Comparison of ENCODE assay signal across 9 cellular contexts in the genomic region with DNA sequence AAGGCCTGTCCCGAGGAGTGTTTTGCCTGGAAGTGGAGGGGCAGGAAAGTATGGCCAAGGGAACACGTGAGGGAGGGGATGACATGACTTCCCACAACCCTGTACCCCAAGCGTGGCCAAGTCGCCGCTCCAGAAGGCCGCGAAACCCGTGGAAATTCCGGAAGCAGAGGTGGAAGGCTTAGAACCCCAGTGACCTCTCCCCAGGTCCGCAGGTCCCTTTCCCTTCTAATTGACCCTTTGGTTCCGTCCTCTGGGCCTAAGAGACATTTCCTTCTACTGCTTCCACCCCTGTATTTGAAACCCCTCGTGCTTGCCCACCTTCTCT. TPM values are rescaled to one million over a fixed set of nuclear protein-coding genes. Genes with fewer than 3 reads are reported as not detected.
DNase-seq lines count a peak whose midpoint lies in the region; ATAC-seq, FAIRE-seq and TF ChIP-seq lines count a peak whose summit lies in the region.
"Had no signal": no experiment of that assay in that cellular context is flagged by ENCODE, and none has a peak within 500 bp of the region (broad histone marks: within the 10 kb centered on the region; RNA-seq: fewer than 3 reads in every experiment).

No MANE protein-coding gene starts in this region.

- CTCF ChIA-PET in HCT116 (lab: Charles Lee) = interaction anchor here (1.2 kb wide), 1 partner anchor 313 kb away, joined by 4 read pairs; no protein-coding TSS in a partner anchor
- CTCF ChIA-PET in activated CD8-positive, alpha-beta T cell treated with anti-CD3 and anti-CD28 coated beads, Interleukin-2, amount 10 ng/mL, durations not matched to agents 7 days and 5 days (lab: Charles Lee) = interaction anchor here (1.7 to 4.5 kb wide), 3 partner anchors 10 to 98 kb away, joined by 4 to 22 read pairs (median 6); a partner anchor contains a TSS

- no peak for TF ChIP-seq POLR2A in HCT116 (IDR thresholded peaks at IDR 0.05; ENCODE audit: borderline replicate concordance, extremely low read depth, insufficient read depth, insufficient read length)

- no peak for FAIRE-seq in small intestine (lab: Jason Lieb, UNC)
- FAIRE-seq: TTC549 had no signal

- H2AFZ ChIP-seq in HCT116 (ENCODE audit: low read depth, low read length, poor library complexity, severe bottlenecking) = no peak overlapping the region

- POLR2A ChIA-PET in HCT116 (lab: Charles Lee) = interaction anchor here (0.8 to 1.0 kb wide), 5 partner anchors 10 to 61 kb away, joined by 3 read pairs; no protein-coding TSS in a partner anchor
- POLR2A ChIA-PET in activated CD8-positive, alpha-beta T cell treated with anti-CD3 and anti-CD28 coated beads, Interleukin-2, amount 10 ng/mL, durations not matched to agents 7 days and 5 days (lab: Charles Lee) = interaction anchor here (0.6 to 2.1 kb wide), 17 partner anchors 11 to 527 kb away, joined by 3 to 17 read pairs (median 4); a partner anchor contains a TSS

- peaks cover 43% of the 10 kb centered on the region for H3K79me2 ChIP-seq in HCT116 (ENCODE audit: insufficient read depth, low read length)

- H3K36me3 Mint-ChIP-seq in activated CD8-positive, alpha-beta T cell treated with anti-CD3 and anti-CD28 coated beads, Interleukin-2, amount 10 ng/mL, durations not matched to agents 7 days and 5 days (ENCODE audit: low read depth) = peaks cover 17% of the 10 kb centered on the region

- RAD21 ChIA-PET in HCT116 (lab: Charles Lee; ENCODE audit: low non-redundant PET in 1 of 2, low total read pairs in 2 of 2, uncharacterized antibody in 2 of 2, unreplicated experiment in 2 of 2) = no interaction called here

- no CpG with 5 or more reads among the region's 12 CpGs for WGBS in iPS DF 6.9 (ENCODE audit: insufficient coverage, insufficient read length)
- whole genome bisulfite sequencing in small intestine, 3 donors = 63 to 71% (median 69%) methylated on average over 12 of the region's 12 CpGs

- H3K4me3 Mint-ChIP-seq in activated CD8-positive, alpha-beta T cell treated with anti-CD3 and anti-CD28 coated beads, Interleukin-2, amount 10 ng/mL, durations not matched to agents 7 days and 5 days = no peak overlapping the region

- BruUV-seq in HCT116 (replicated peaks; lab: Mats Ljungman, UMichigan) = no TSS peak

- H3K9ac ChIP-seq in HCT116 (ENCODE audit: low read length) = peak overlapping the region; percentile 90

- peak overlapping the region; percentile 36 to 91 for H3K4me3 ChIP-seq in HCT116 (replicated peaks in 1 of 2; ENCODE audit: low read depth in 1 of 2, low read length in 2 of 2)
- H3K4me3 ChIP-seq in iPS DF 6.9 (ENCODE audit: low read length) = peak overlapping the region; percentile 89; the same call in 1 of the 2 replicates
- peak overlapping the region in 1 of 2 donors; percentile 100 for H3K4me3 ChIP-seq in small intestine (ENCODE audit: low read depth in 1 of 2, low read length in 2 of 2)

- in situ Hi-C loops in GM13976 (cut with MboI; ENCODE audit: low sequenced_read_pairs, unreplicated experiment) = no loop called here

- TF ChIP-seq RAD21 in HCT116 (IDR thresholded peaks at IDR 0.05; ENCODE audit: low read depth) = no peak

- H3K4me1 ChIP-seq in HCT116 (ENCODE audit: control insufficient read depth in 1 of 2, insufficient read depth in 2 of 2, low read length in 2 of 2) = peaks cover 9 to 22% of the 10 kb centered on the region in 2 experiments; a peak in 3 of 4 replicates
- H3K4me1 ChIP-seq in iPS DF 6.9 (ENCODE audit: control insufficient read depth, insufficient read depth, low read length) = peaks cover 2% of the 10 kb centered on the region; the same call in 1 of the 2 replicates
- peaks cover 9 to 13% of the 10 kb centered on the region in 2 donors for H3K4me1 ChIP-seq in small intestine (ENCODE audit: control insufficient read depth in 2 of 2, insufficient read depth in 1 of 2, low read depth in 1 of 2, low read length in 1 of 2)

- intact Hi-C loops in HCT116 (cut with micrococcal nuclease) = no loop called here

- peaks cover 6% of the 10 kb centered on the region; the same call in 1 of the 2 replicates for H4K20me1 ChIP-seq in HCT116 (ENCODE audit: insufficient read depth)

- H3K27me3 ChIP-seq in HCT116 (ENCODE audit: insufficient read depth, low read length) (no peaks in the 10 kb centered on the region), iPS DF 6.9 (ENCODE audit: control insufficient read depth, insufficient read depth, low read length) (no peaks in the 10 kb centered on the region), small intestine (ENCODE audit: control insufficient read depth in 2 of 2, insufficient read depth in 2 of 2, low read length in 2 of 2) (no peaks in the 10 kb centered on the region)

- DNase-seq in HCT116 (ENCODE audit: low read depth, low spot score) (no peak), iPS DF 6.9 (ENCODE audit: low read depth, low spot score) (no peak), small intestine (no peak), GM13976 (ENCODE audit: low spot score) (no peak), NCI-H69 (lab: John Stamatoyannopoulos, UW) (no peak)
- no peak for DNase-seq in activated CD8-positive, alpha-beta T cell treated with anti-CD3 and anti-CD28 coated beads, Interleukin-2, amount 10 ng/mL, durations not matched to agents 7 days and 5 days
- no peak for DNase-seq in activated naive CD4-positive, alpha-beta T cell treated with anti-CD3 and anti-CD28 coated beads, Interleukin-2, amount 50 U/mL, for 16 hours

- ATAC-seq in HCT116 (no peak), GM21576 (IDR thresholded peaks at IDR 0.05; ENCODE audit: unreplicated experiment) (no peak)
- ATAC-seq in activated CD8-positive, alpha-beta T cell treated with anti-CD3 and anti-CD28 coated beads, Interleukin-2, amount 10 ng/mL, durations not matched to agents 7 days and 5 days = no peak

- no peaks in the 10 kb centered on the region for H3K9me2 ChIP-seq in HCT116 (ENCODE audit: insufficient read depth)

- H3K27me3 Mint-ChIP-seq in activated CD8-positive, alpha-beta T cell treated with anti-CD3 and anti-CD28 coated beads, Interleukin-2, amount 10 ng/mL, durations not matched to agents 7 days and 5 days (ENCODE audit: low read depth) = no peaks in the 10 kb centered on the region

- H3K27ac ChIP-seq in HCT116 (ENCODE audit: low read depth, low read length) = peak overlapping the region; percentile 97
- no peak overlapping the region for H3K27ac ChIP-seq in iPS DF 6.9 (ENCODE audit: low read length)
- peak overlapping the region; percentile 96 to 98 for H3K27ac ChIP-seq in small intestine (ENCODE audit: low read depth in 1 of 2, low read length in 1 of 2)

- H3K36me3 ChIP-seq in HCT116 (ENCODE audit: control insufficient read depth in 1 of 2, insufficient read depth in 2 of 2, low read length in 2 of 2) (peaks cover 0 to 12% of the 10 kb centered on the region in 2 experiments; a peak in 1 of 4 replicates), iPS DF 6.9 (ENCODE audit: control insufficient read depth, insufficient read depth, low read length) (no peaks in the 10 kb centered on the region), small intestine (ENCODE audit: control insufficient read depth in 2 of 2, insufficient read depth in 2 of 2, low read length in 2 of 2) (no peaks in the 10 kb centered on the region)

- peak overlapping the region; percentile 61 for H3K27ac Mint-ChIP-seq in activated CD8-positive, alpha-beta T cell treated with anti-CD3 and anti-CD28 coated beads, Interleukin-2, amount 10 ng/mL, durations not matched to agents 7 days and 5 days

- peak overlapping the region; percentile 87 for H3K4me2 ChIP-seq in HCT116 (ENCODE audit: low read length)

- peaks cover 27% of the 10 kb centered on the region for H3K4me1 Mint-ChIP-seq in activated CD8-positive, alpha-beta T cell treated with anti-CD3 and anti-CD28 coated beads, Interleukin-2, amount 10 ng/mL, durations not matched to agents 7 days and 5 days (ENCODE audit: low read depth)

- H3K9me3 ChIP-seq in HCT116 (ENCODE audit: control insufficient read depth in 1 of 2, insufficient read depth in 1 of 2, low read depth in 1 of 2, low read length in 2 of 2) (no peaks in the 10 kb centered on the region), iPS DF 6.9 (ENCODE audit: control insufficient read depth, insufficient read depth, low read length) (no peaks in the 10 kb centered on the region), small intestine (ENCODE audit: control insufficient read depth, low read depth) (no peaks in the 10 kb centered on the region)

- H3K9me3 Mint-ChIP-seq in activated CD8-positive, alpha-beta T cell treated with anti-CD3 and anti-CD28 coated beads, Interleukin-2, amount 10 ng/mL, durations not matched to agents 7 days and 5 days (ENCODE audit: insufficient read depth) = peaks cover 8% of the 10 kb centered on the region

- TF ChIP-seq CTCF in HCT116 (IDR thresholded peaks at IDR 0.05 in 2 of 3, conservative IDR thresholded peaks at IDR 0.05 in 1 of 3; ENCODE audit: borderline replicate concordance in 1 of 3, insufficient read depth in 1 of 3, low read depth in 2 of 3, low read length in 2 of 3) (no peak), GM13976 (IDR thresholded peaks at IDR 0.05; ENCODE audit: borderline replicate concordance, control extremely low read depth, extremely low read depth, insufficient read depth, missing control alignments) (no peak)

TF ChIP-seq in HCT116, 20 proteins besides CTCF, POLR2A, EP300 and RAD21 (continues in another document):
- TF ChIP-seq, protein P1, sequence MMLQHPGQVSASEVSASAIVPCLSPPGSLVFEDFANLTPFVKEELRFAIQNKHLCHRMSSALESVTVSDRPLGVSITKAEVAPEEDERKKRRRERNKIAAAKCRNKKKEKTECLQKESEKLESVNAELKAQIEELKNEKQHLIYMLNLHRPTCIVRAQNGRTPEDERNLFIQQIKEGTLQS (IDR thresholded peaks at IDR 0.05) = no peak
- TF ChIP-seq, protein P2, sequence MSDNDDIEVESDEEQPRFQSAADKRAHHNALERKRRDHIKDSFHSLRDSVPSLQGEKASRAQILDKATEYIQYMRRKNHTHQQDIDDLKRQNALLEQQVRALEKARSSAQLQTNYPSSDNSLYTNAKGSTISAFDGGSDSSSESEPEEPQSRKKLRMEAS (IDR thresholded peaks at IDR 0.05) = no peak
- TF ChIP-seq POLR2AphosphoS5 (IDR thresholded peaks at IDR 0.05; ENCODE audit: low read depth, low read length) = no peak
- no peak for TF ChIP-seq FOSL1 (IDR thresholded peaks at IDR 0.05; ENCODE audit: low read depth)
- TF ChIP-seq EZH2 (IDR thresholded peaks at IDR 0.05) = no peak

RNA-seq across cellular contexts. Expression of a gene that starts 0.5 kb away (rescaled TPM):
- 80.0 TPM for total RNA-seq in HCT116 (2021; ENCODE audit: unreplicated experiment)
- 26.7 and 37.1 TPM in 2 replicates for polyA plus RNA-seq in HCT116 (2012)
- total RNA-seq in activated CD8-positive, alpha-beta T cell treated with anti-CD3 and anti-CD28 coated beads, Interleukin-2, amount 10 ng/mL, durations not matched to agents 7 days and 5 days = 10 to 100 TPM; 67.4 to 70.9 TPM
- 10 to 100 TPM; 30.1 to 35.9 (median 34.4) TPM for polyA plus RNA-seq in small intestine

RNA-seq across cellular contexts. Expression of a gene that starts 39.8 kb away (rescaled TPM):
- total RNA-seq in HCT116 (2021; ENCODE audit: unreplicated experiment) = not detected
- polyA plus RNA-seq in HCT116 (2012) = not detected in 2 replicates
- 10 to 100 TPM; 18.2 to 22.1 TPM for total RNA-seq in activated CD8-positive, alpha-beta T cell treated with anti-CD3 and anti-CD28 coated beads, Interleukin-2, amount 10 ng/mL, durations not matched to agents 7 days and 5 days
- 1 to 10 TPM in 2 of 3 donors, under 1 TPM in 1; 0.45 to 4.7 (median 1.6) TPM for polyA plus RNA-seq in small intestine

RNA-seq across cellular contexts. Expression of a gene that starts 56.2 kb away (rescaled TPM):
- 26.0 TPM for total RNA-seq in HCT116 (2021; ENCODE audit: unreplicated experiment)
- polyA plus RNA-seq in HCT116 (2012) = 37.4 and 55.1 TPM in 2 replicates
- total RNA-seq in activated CD8-positive, alpha-beta T cell treated with anti-CD3 and anti-CD28 coated beads, Interleukin-2, amount 10 ng/mL, durations not matched to agents 7 days and 5 days = 10 to 100 TPM; 25.2 to 31.0 TPM
- 10 to 100 TPM; 21.8 to 53.5 (median 34.0) TPM for polyA plus RNA-seq in small intestine

Comparison
In these comparisons a context has a peak if more than half of its experiments do, and no peak if none do; other contexts are left out.
1. RNA of a gene that starts 39.8 kb away (total RNA-seq): 18.2 to 22.1 TPM in activated CD8-positive, alpha-beta T cell treated with anti-CD3 and anti-CD28 coated beads, Interleukin-2, amount 10 ng/mL, durations not matched to agents 7 days and 5 days; not detected in HCT116 (single experiment); every median in the first group is over 10 times any median in the second.